In genomic region chr2:167944825-167945659, GRCh38 we compare ENCODE assay signal across 23 cellular contexts.
A peak's percentile ranks its signal among the peaks of the same experiment; 100 is the strongest.
DNase-seq lines count a peak whose midpoint lies in the region; ATAC-seq and TF ChIP-seq lines count a peak whose summit lies in the region.
"Had no signal": no experiment of that assay in that cellular context is flagged by ENCODE, and none has a peak within 500 bp of the region (broad histone marks: within the 10 kb centered on the region; RNA-seq: fewer than 3 reads in every experiment).

No MANE protein-coding gene starts in this region.

- H3K4me1 Mint-ChIP-seq in CD14-positive monocyte = peaks cover 6% of the 10 kb centered on the region
- H3K4me1 Mint-ChIP-seq: T-helper 17 cell had no signal

- H3K27ac Mint-ChIP-seq in CD14-positive monocyte = no peak overlapping the region
- H3K27ac Mint-ChIP-seq: activated naive CD4-positive, alpha-beta T cell treated with anti-CD3 and anti-CD28 coated beads for 36 hours; T-helper 17 cell; WTC11 had no signal

- H3K36me3 Mint-ChIP-seq in CD14-positive monocyte = no peaks in the 10 kb centered on the region
- H3K36me3 Mint-ChIP-seq: WTC11 had no signal

- DNase-seq in A172 (ENCODE audit: low spot score) (peak; percentile 63), LHCN-M2 (ENCODE audit: low read depth) (peak; percentile 24), astrocyte of the hippocampus (ENCODE audit: low read depth, low spot score) (peak; percentile 52), glomerular visceral epithelial cell (ENCODE audit: extremely low spot score) (peak; percentile 11), HuH-7.5 (ENCODE audit: low spot score) (no peak), CD14-positive monocyte (ENCODE audit: low spot score) (no peak)
- no peak for DNase-seq in activated CD4-positive, alpha-beta T cell treated with anti-CD3 and anti-CD28 coated beads for 48 hours
- DNase-seq: activated CD4-positive, alpha-beta T cell treated with anti-CD3 and anti-CD28 coated beads, Interleukin-2, amount 50 U/mL, for 48 hours; activated naive CD4-positive, alpha-beta T cell treated with anti-CD3 and anti-CD28 coated beads for 36 hours; cerebellar nuclear complex; effector CD8-positive, alpha-beta T cell; esophagus squamous epithelium; heart left ventricle; MM.1S; NCI-H1436 treated with DMSO at 0.1 percent for 48 hours; NCI-H2171 treated with DMSO at 0.1 percent for 48 hours; NCI-H748 treated with DMSO at 0.1 percent for 48 hours; SHP77 treated with DMSO at 0.1 percent for 48 hours; substantia nigra; T-helper 17 cell had no signal

- peaks cover 0 to 7% (median 5%) of the 10 kb centered on the region in 3 donors for H3K27me3 Mint-ChIP-seq in CD14-positive monocyte (ENCODE audit: low read depth in 3 of 3)

- no peak for TF ChIP-seq CTCF in CD14-positive monocyte (IDR thresholded peaks at IDR 0.05)

- no peak for ATAC-seq in HG02852 (IDR thresholded peaks at IDR 0.05; ENCODE audit: unreplicated experiment)
- ATAC-seq: mucosa of descending colon, T-helper 17 cell had no signal

- peaks cover 0 to 7% (median 0%) of the 10 kb centered on the region in 7 donors for H3K9me3 Mint-ChIP-seq in CD14-positive monocyte

- intact Hi-C loops in CD14-positive monocyte (cut with micrococcal nuclease) = no loop called here

- no peak overlapping the region for H3K4me3 Mint-ChIP-seq in CD14-positive monocyte
- H3K4me3 Mint-ChIP-seq: activated naive CD4-positive, alpha-beta T cell treated with anti-CD3 and anti-CD28 coated beads for 36 hours; T-helper 17 cell; WTC11 had no signal

Comparison
In these comparisons a context has a peak if more than half of its experiments do, and no peak if none do; other contexts are left out.
1. DNase-seq: peak in A172 (single experiment), LHCN-M2 (single experiment), astrocyte of the hippocampus (single experiment) and glomerular visceral epithelial cell (single experiment); none in activated CD4-positive, alpha-beta T cell treated with anti-CD3 and anti-CD28 coated beads for 48 hours (single experiment), HuH-7.5 (single experiment) and CD14-positive monocyte (single experiment).